In genomic region chr10:48606530-48607355, GRCh38 we compare ENCODE assay signal across 9 cellular contexts. TPM values are rescaled to one million over a fixed set of nuclear protein-coding genes. Genes with fewer than 3 reads are reported as not detected.
A peak's percentile ranks its signal among the peaks of the same experiment; 100 is the strongest.
DNase-seq lines count a peak whose midpoint lies in the region; ATAC-seq, FAIRE-seq and TF ChIP-seq lines count a peak whose summit lies in the region.
"Had no signal": no experiment of that assay in that cellular context is flagged by ENCODE, and none has a peak within 500 bp of the region (broad histone marks: within the 10 kb centered on the region; RNA-seq: fewer than 3 reads in every experiment).

No MANE protein-coding gene starts in this region.

- peak in 3 of 4 donors; percentile 42 to 62 (median 48) for ATAC-seq in pancreas
- no peak for ATAC-seq in HG02973 (IDR thresholded peaks at IDR 0.05; ENCODE audit: unreplicated experiment)
- ATAC-seq in GM19463 (IDR thresholded peaks at IDR 0.05; ENCODE audit: unreplicated experiment), result no peak

- H3K27me3 ChIP-seq in fibroblast of lung (ENCODE audit: control insufficient read depth, insufficient read depth, low read length), result no peaks in the 10 kb centered on the region
- H3K27me3 ChIP-seq in pancreas, result peaks cover 0 to 8% (median 2%) of the 10 kb centered on the region in 4 donors

- H3K27ac ChIP-seq in fibroblast of lung (ENCODE audit: insufficient read depth, low read length) (peak overlapping the region; percentile 78), pancreas (no peak overlapping the region)

- FAIRE-seq in pancreas (lab: Jason Lieb, UNC), result no peak

- H3K4me3 ChIP-seq in fibroblast of lung (replicated peaks in 1 of 4; ENCODE audit: control extremely low read depth in 1 of 4, insufficient read depth in 1 of 4, low read depth in 3 of 4, low read length in 4 of 4) (no peak overlapping the region), pancreas (no peak overlapping the region)

- H3K9ac ChIP-seq in fibroblast of lung (ENCODE audit: insufficient read depth, low read length), result no peak overlapping the region

- intact Hi-C loops in pancreas (cut with DNase I), result loop anchor here in 1 of 3 donors (10.0 kb wide), 1 partner anchor 48 kb away; no protein-coding TSS in a partner anchor

- WGBS in pancreas, 2 donors, result 74 to 82% methylated on average over 8 of the region's 8 CpGs

- H3K79me2 ChIP-seq in fibroblast of lung (ENCODE audit: control insufficient read depth, insufficient read depth, low read length), result peaks cover 38% of the 10 kb centered on the region

- TF ChIP-seq CTCF in fibroblast of lung (conservative IDR thresholded peaks at IDR 0.05 in 1 of 2, IDR thresholded peaks at IDR 0.05 in 1 of 2; ENCODE audit: low read depth in 1 of 2, low read length in 2 of 2) (no peak), pancreas (IDR thresholded peaks at IDR 0.05) (no peak)

- no peaks in the 10 kb centered on the region for H4K20me1 ChIP-seq in fibroblast of lung (ENCODE audit: control insufficient read depth, extremely low read depth, insufficient read depth, low read length)

- H3K4me2 ChIP-seq in fibroblast of lung (ENCODE audit: extremely low read depth, insufficient read depth, low read length), result peak overlapping the region; percentile 39

- no peak overlapping the region for H2AFZ ChIP-seq in fibroblast of lung (ENCODE audit: low read length)

- H3K4me1 ChIP-seq in fibroblast of lung (ENCODE audit: control insufficient read depth, extremely low read depth, insufficient read depth, low read length) (peaks cover 35% of the 10 kb centered on the region), pancreas (peaks cover 0 to 3% (median 0%) of the 10 kb centered on the region in 3 donors)

- H3K9me3 ChIP-seq in fibroblast of lung (ENCODE audit: control insufficient read depth, insufficient read depth, low read depth, low read length) (no peaks in the 10 kb centered on the region), pancreas (no peaks in the 10 kb centered on the region)

- DNase-seq in EH (ENCODE audit: low read depth) (peak; percentile 99), RPMI7951 (ENCODE audit: low read depth) (peak; percentile 99), fibroblast of lung (ENCODE audit: low read depth in 2 of 2) (peak; percentile 94 to 97), pancreas (peak in 1 of 6 donors; percentile 26), inferior parietal cortex (ENCODE audit: extremely low spot score) (no peak), NCI-H1694 (lab: John Stamatoyannopoulos, UW) (no peak)

- H3K36me3 ChIP-seq in fibroblast of lung (ENCODE audit: control insufficient read depth, insufficient read depth, low read length) (peaks cover 1% of the 10 kb centered on the region), pancreas (no peaks in the 10 kb centered on the region)

RNA-seq across cellular contexts. Expression of gene ARHGAP22, which starts 1.9 kb away (rescaled TPM):
- total RNA-seq in RPMI7951 (2014; rRNA removed; shearing (Covaris generic)), result 20.7 and 31.0 TPM in 2 replicates
- total RNA-seq in fibroblast of lung, result 21.3 and 75.5 TPM in 2 replicates
- polyA plus RNA-seq in fibroblast of lung, result 10.4 and 21.2 TPM in 2 replicates
- 18.2 and 48.9 TPM in 2 replicates for polyA plus RNA-seq in fibroblast of lung (2012)
- polyA minus RNA-seq in fibroblast of lung (ENCODE audit: low replicate concordance), result 14.3 and 15.6 TPM in 2 replicates
- total RNA-seq in pancreas, result 1 to 10 TPM; 1.1 to 6.0 (median 1.8) TPM
- polyA plus RNA-seq in pancreas, result 1 to 10 TPM; 1.8 to 2.3 TPM
- total RNA-seq: activated CD8-positive, alpha-beta memory T cell treated with anti-CD3 and anti-CD28 coated beads for 36 hours had no signal

Comparison
In these comparisons a context has a peak if more than half of its experiments do, and no peak if none do; other contexts are left out.
1. DNase-seq: peak in EH (single experiment), RPMI7951 (single experiment) and fibroblast of lung (2 of 2); none in inferior parietal cortex (single experiment) and NCI-H1694 (single experiment).
2. ATAC-seq: peak in pancreas (3 of 4); none in HG02973 (single experiment) and GM19463 (single experiment).